In genomic region chr1:3771108-3772026, GRCh38 we compare ENCODE assay signal across 1 cellular context.
TF ChIP-seq lines count a peak whose summit lies in the region.

No MANE protein-coding gene starts in this region.

TF ChIP-seq in HepG2, 621 proteins besides CTCF, POLR2A, EP300 and RAD21 (continued from another document and continues in another):
- TF ChIP-seq, protein P1, sequence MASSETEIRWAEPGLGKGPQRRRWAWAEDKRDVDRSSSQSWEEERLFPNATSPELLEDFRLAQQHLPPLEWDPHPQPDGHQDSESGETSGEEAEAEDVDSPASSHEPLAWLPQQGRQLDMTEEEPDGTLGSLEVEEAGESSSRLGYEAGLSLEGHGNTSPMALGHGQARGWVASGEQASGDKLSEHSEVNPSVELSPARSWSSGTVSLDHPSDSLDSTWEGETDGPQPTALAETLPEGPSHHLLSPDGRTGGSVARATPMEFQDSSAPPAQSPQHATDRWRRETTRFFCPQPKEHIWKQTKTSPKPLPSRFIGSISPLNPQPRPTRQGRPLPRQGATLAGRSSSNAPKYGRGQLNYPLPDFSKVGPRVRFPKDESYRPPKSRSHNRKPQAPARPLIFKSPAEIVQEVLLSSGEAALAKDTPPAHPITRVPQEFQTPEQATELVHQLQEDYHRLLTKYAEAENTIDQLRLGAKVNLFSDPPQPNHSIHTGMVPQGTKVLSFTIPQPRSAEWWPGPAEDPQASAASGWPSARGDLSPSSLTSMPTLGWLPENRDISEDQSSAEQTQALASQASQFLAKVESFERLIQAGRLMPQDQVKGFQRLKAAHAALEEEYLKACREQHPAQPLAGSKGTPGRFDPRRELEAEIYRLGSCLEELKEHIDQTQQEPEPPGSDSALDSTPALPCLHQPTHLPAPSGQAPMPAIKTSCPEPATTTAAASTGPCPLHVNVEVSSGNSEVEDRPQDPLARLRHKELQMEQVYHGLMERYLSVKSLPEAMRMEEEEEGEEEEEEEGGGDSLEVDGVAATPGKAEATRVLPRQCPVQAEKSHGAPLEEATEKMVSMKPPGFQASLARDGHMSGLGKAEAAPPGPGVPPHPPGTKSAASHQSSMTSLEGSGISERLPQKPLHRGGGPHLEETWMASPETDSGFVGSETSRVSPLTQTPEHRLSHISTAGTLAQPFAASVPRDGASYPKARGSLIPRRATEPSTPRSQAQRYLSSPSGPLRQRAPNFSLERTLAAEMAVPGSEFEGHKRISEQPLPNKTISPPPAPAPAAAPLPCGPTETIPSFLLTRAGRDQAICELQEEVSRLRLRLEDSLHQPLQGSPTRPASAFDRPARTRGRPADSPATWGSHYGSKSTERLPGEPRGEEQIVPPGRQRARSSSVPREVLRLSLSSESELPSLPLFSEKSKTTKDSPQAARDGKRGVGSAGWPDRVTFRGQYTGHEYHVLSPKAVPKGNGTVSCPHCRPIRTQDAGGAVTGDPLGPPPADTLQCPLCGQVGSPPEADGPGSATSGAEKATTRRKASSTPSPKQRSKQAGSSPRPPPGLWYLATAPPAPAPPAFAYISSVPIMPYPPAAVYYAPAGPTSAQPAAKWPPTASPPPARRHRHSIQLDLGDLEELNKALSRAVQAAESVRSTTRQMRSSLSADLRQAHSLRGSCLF (CRISPR knock-in tag; IDR thresholded peaks at IDR 0.05; ENCODE audit: borderline replicate concordance), result no peak
- TF ChIP-seq MTA3 (CRISPR knock-in tag; IDR thresholded peaks at IDR 0.05) (no peak), RARG (CRISPR knock-in tag; IDR thresholded peaks at IDR 0.05; ENCODE audit: low read depth) (no peak), GATAD2A (CRISPR knock-in tag; IDR thresholded peaks at IDR 0.05) (peak; percentile 68), KAT2B (IDR thresholded peaks at IDR 0.05; ENCODE audit: borderline replicate concordance, low read depth, low read length) (no peak), NR2C2 (CRISPR knock-in tag; IDR thresholded peaks at IDR 0.05; ENCODE audit: borderline replicate concordance) (peak; percentile 63; the same call in 1 of the 2 replicates), PAWR (CRISPR knock-in tag; IDR thresholded peaks at IDR 0.05; ENCODE audit: borderline replicate concordance) (no peak), TBP (CRISPR knock-in tag; IDR thresholded peaks at IDR 0.05) (no peak), HNRNPK (IDR thresholded peaks at IDR 0.05; ENCODE audit: low read depth, low read length, poor library complexity, severe bottlenecking) (no peak), ZNF329 (CRISPR knock-in tag; IDR thresholded peaks at IDR 0.05; ENCODE audit: low read depth) (no peak), HOXA3 (CRISPR knock-in tag; IDR thresholded peaks at IDR 0.05) (no peak), ZNF121 (CRISPR knock-in tag; IDR thresholded peaks at IDR 0.05) (no peak), GLI4 (CRISPR knock-in tag; IDR thresholded peaks at IDR 0.05; ENCODE audit: borderline replicate concordance) (no peak), TOPORS (CRISPR knock-in tag; IDR thresholded peaks at IDR 0.05) (0 out of 2 replicates have a peak, but pooled peaks have one; percentile 15), ZNF687 (CRISPR knock-in tag; IDR thresholded peaks at IDR 0.05) (peak; percentile 87), PHB2 (IDR thresholded peaks at IDR 0.05; ENCODE audit: partially characterized antibody) (no peak), ZNF34 (CRISPR knock-in tag; IDR thresholded peaks at IDR 0.05; ENCODE audit: borderline replicate concordance) (no peak), ZNF44 (CRISPR knock-in tag; IDR thresholded peaks at IDR 0.05) (no peak), SAP130 (CRISPR knock-in tag; IDR thresholded peaks at IDR 0.05; ENCODE audit: low read depth) (no peak; the same call in 1 of the 2 replicates), KLF12 (CRISPR knock-in tag; IDR thresholded peaks at IDR 0.05; ENCODE audit: borderline replicate concordance) (0 out of 2 replicates have a peak, but pooled peaks have one; percentile 55), ZBTB3 (CRISPR knock-in tag; IDR thresholded peaks at IDR 0.05; ENCODE audit: borderline replicate concordance, low read depth) (no peak), KDM6A (CRISPR knock-in tag; IDR thresholded peaks at IDR 0.05; ENCODE audit: low read depth) (peak; percentile 45; the same call in 1 of the 2 replicates), ZNF280B (CRISPR knock-in tag; IDR thresholded peaks at IDR 0.05; ENCODE audit: borderline replicate concordance) (no peak), MTF2 (CRISPR knock-in tag; IDR thresholded peaks at IDR 0.05; ENCODE audit: borderline replicate concordance) (0 out of 2 replicates have a peak, but pooled peaks have one; percentile 36), ZFP36L2 (CRISPR knock-in tag; IDR thresholded peaks at IDR 0.05) (no peak), E2F5 (CRISPR knock-in tag; conservative IDR thresholded peaks at IDR 0.05) (no peak; the same call in 1 of the 2 replicates), ZNF335 (CRISPR knock-in tag; IDR thresholded peaks at IDR 0.05) (no peak), REXO4 (CRISPR knock-in tag; IDR thresholded peaks at IDR 0.05; ENCODE audit: borderline replicate concordance) (no peak), NONO (IDR thresholded peaks at IDR 0.05) (no peak), NONO (CRISPR knock-in tag; conservative IDR thresholded peaks at IDR 0.05) (0 out of 2 replicates have a peak, but pooled peaks have one; percentile 46)
- TF ChIP-seq, protein P2, sequence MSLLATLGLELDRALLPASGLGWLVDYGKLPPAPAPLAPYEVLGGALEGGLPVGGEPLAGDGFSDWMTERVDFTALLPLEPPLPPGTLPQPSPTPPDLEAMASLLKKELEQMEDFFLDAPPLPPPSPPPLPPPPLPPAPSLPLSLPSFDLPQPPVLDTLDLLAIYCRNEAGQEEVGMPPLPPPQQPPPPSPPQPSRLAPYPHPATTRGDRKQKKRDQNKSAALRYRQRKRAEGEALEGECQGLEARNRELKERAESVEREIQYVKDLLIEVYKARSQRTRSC (CRISPR knock-in tag; IDR thresholded peaks at IDR 0.05; ENCODE audit: low read depth), result no peak
- TF ChIP-seq, protein P3, sequence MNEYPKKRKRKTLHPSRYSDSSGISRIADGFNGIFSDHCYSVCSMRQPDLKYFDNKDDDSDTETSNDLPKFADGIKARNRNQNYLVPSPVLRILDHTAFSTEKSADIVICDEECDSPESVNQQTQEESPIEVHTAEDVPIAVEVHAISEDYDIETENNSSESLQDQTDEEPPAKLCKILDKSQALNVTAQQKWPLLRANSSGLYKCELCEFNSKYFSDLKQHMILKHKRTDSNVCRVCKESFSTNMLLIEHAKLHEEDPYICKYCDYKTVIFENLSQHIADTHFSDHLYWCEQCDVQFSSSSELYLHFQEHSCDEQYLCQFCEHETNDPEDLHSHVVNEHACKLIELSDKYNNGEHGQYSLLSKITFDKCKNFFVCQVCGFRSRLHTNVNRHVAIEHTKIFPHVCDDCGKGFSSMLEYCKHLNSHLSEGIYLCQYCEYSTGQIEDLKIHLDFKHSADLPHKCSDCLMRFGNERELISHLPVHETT (CRISPR knock-in tag; conservative IDR thresholded peaks at IDR 0.05), result no peak
- TF ChIP-seq, protein P4, sequence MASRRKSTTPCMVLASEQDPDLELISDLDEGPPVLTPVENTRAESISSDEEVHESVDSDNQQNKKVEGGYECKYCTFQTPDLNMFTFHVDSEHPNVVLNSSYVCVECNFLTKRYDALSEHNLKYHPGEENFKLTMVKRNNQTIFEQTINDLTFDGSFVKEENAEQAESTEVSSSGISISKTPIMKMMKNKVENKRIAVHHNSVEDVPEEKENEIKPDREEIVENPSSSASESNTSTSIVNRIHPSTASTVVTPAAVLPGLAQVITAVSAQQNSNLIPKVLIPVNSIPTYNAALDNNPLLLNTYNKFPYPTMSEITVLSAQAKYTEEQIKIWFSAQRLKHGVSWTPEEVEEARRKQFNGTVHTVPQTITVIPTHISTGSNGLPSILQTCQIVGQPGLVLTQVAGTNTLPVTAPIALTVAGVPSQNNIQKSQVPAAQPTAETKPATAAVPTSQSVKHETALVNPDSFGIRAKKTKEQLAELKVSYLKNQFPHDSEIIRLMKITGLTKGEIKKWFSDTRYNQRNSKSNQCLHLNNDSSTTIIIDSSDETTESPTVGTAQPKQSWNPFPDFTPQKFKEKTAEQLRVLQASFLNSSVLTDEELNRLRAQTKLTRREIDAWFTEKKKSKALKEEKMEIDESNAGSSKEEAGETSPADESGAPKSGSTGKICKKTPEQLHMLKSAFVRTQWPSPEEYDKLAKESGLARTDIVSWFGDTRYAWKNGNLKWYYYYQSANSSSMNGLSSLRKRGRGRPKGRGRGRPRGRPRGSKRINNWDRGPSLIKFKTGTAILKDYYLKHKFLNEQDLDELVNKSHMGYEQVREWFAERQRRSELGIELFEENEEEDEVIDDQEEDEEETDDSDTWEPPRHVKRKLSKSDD (CRISPR knock-in tag; IDR thresholded peaks at IDR 0.05; ENCODE audit: low read depth), result 0 out of 2 replicates have a peak, but pooled peaks have one; percentile 72
- TF ChIP-seq, protein P5, sequence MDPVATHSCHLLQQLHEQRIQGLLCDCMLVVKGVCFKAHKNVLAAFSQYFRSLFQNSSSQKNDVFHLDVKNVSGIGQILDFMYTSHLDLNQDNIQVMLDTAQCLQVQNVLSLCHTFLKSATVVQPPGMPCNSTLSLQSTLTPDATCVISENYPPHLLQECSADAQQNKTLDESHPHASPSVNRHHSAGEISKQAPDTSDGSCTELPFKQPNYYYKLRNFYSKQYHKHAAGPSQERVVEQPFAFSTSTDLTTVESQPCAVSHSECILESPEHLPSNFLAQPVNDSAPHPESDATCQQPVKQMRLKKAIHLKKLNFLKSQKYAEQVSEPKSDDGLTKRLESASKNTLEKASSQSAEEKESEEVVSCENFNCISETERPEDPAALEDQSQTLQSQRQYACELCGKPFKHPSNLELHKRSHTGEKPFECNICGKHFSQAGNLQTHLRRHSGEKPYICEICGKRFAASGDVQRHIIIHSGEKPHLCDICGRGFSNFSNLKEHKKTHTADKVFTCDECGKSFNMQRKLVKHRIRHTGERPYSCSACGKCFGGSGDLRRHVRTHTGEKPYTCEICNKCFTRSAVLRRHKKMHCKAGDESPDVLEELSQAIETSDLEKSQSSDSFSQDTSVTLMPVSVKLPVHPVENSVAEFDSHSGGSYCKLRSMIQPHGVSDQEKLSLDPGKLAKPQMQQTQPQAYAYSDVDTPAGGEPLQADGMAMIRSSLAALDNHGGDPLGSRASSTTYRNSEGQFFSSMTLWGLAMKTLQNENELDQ (CRISPR knock-in tag; IDR thresholded peaks at IDR 0.05; ENCODE audit: borderline replicate concordance), result no peak
- TF ChIP-seq, protein P6, sequence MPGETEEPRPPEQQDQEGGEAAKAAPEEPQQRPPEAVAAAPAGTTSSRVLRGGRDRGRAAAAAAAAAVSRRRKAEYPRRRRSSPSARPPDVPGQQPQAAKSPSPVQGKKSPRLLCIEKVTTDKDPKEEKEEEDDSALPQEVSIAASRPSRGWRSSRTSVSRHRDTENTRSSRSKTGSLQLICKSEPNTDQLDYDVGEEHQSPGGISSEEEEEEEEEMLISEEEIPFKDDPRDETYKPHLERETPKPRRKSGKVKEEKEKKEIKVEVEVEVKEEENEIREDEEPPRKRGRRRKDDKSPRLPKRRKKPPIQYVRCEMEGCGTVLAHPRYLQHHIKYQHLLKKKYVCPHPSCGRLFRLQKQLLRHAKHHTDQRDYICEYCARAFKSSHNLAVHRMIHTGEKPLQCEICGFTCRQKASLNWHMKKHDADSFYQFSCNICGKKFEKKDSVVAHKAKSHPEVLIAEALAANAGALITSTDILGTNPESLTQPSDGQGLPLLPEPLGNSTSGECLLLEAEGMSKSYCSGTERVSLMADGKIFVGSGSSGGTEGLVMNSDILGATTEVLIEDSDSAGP (CRISPR knock-in tag; IDR thresholded peaks at IDR 0.05; ENCODE audit: borderline replicate concordance), result peak; percentile 68; the same call in 1 of the 2 replicates
